ENCODE assay signal across 19 cellular contexts in the genomic region with DNA sequence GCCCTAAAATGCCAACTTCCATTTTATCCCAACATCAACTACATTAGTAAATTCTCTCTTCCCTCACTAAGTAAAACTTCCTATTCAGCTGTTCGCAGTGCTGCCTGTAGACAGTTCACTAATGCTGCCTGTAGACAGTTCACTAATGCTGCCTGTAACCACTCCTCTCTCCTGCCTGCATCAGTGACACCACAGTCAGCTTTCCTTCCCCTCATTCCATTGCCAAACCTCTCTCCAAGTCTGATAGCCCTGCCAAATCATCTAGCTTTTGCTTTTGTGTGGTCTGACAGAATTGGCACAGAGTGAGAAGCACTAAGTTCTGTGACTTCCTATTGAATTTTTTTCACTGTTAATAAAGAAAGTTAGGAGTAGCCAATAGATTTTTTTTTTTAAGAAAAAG. TPM values are rescaled to one million over a fixed set of nuclear protein-coding genes. Genes with fewer than 3 reads are reported as not detected.
DNase-seq lines count a peak whose midpoint lies in the region; ATAC-seq and TF ChIP-seq lines count a peak whose summit lies in the region.
"Had no signal": no experiment of that assay in that cellular context is flagged by ENCODE, and none has a peak within 500 bp of the region (broad histone marks: within the 10 kb centered on the region; RNA-seq: fewer than 3 reads in every experiment).

No MANE protein-coding gene starts in this region.

- H3K4me1 ChIP-seq in right atrium auricular region (no peaks in the 10 kb centered on the region), left lung (no peaks in the 10 kb centered on the region), sigmoid colon (no peaks in the 10 kb centered on the region), smooth muscle cell (ENCODE audit: low read depth) (peaks cover 11% of the 10 kb centered on the region)
- H3K4me1 ChIP-seq: A549, SJCRH30 had no signal

- H4K20me1 ChIP-seq in smooth muscle cell (ENCODE audit: low read depth), result no peaks in the 10 kb centered on the region

- no peak for TF ChIP-seq CTCF in right atrium auricular region (IDR thresholded peaks at IDR 0.05)
- TF ChIP-seq CTCF in left lung (IDR thresholded peaks at IDR 0.05), result no peak
- no peak for TF ChIP-seq CTCF in sigmoid colon (IDR thresholded peaks at IDR 0.05)
- TF ChIP-seq CTCF in smooth muscle cell (IDR thresholded peaks at IDR 0.05; ENCODE audit: borderline replicate concordance, insufficient read depth, poor library complexity, severe bottlenecking), result no peak

- H3K4me3 ChIP-seq in right atrium auricular region, result no peak overlapping the region
- H3K4me3 ChIP-seq in left lung, result no peak overlapping the region
- no peak overlapping the region for H3K4me3 ChIP-seq in sigmoid colon
- H3K4me3 ChIP-seq in smooth muscle cell, result no peak overlapping the region
- H3K4me3 ChIP-seq: A549, GM12878, SJCRH30, tibial nerve had no signal

- intact Hi-C loops in Right ventricle myocardium superior (cut with DNase I), result no loop called here
- intact Hi-C loops in left lung (cut with DNase I), result no loop called here
- intact Hi-C loops in sigmoid colon (cut with DNase I), result no loop called here

- H3F3A ChIP-seq in smooth muscle cell (ENCODE audit: low read depth), result no peaks in the 10 kb centered on the region

- no peak overlapping the region for H3K4me2 ChIP-seq in smooth muscle cell
- H3K4me2 ChIP-seq: A549 had no signal

- H3K27me3 ChIP-seq in right atrium auricular region (no peaks in the 10 kb centered on the region), left lung (no peaks in the 10 kb centered on the region), sigmoid colon (no peaks in the 10 kb centered on the region), smooth muscle cell (ENCODE audit: low read depth) (no peaks in the 10 kb centered on the region)
- H3K27me3 ChIP-seq: brain microvascular endothelial cell, SJCRH30, tibial nerve had no signal

- H3K9me3 ChIP-seq in right atrium auricular region (no peaks in the 10 kb centered on the region), left lung (no peaks in the 10 kb centered on the region), sigmoid colon (no peaks in the 10 kb centered on the region), smooth muscle cell (replicated peaks; ENCODE audit: low read depth) (no peaks in the 10 kb centered on the region)
- H3K9me3 ChIP-seq: A549, SJCRH30, tibial nerve had no signal

- H3K9ac ChIP-seq in smooth muscle cell (ENCODE audit: low read depth), result no peak overlapping the region

- ATAC-seq in Right ventricle myocardium superior (ENCODE audit: poor library complexity) (peak; percentile 92), left lung (peak; percentile 79)
- ATAC-seq: A549, GM12878 had no signal

- TF ChIP-seq POLR2A in sigmoid colon (IDR thresholded peaks at IDR 0.05), result no peak

- no peaks in the 10 kb centered on the region for H3K79me2 ChIP-seq in smooth muscle cell (ENCODE audit: low read depth)

- no peaks in the 10 kb centered on the region for H3K36me3 ChIP-seq in right atrium auricular region
- no peaks in the 10 kb centered on the region for H3K36me3 ChIP-seq in left lung
- no peaks in the 10 kb centered on the region for H3K36me3 ChIP-seq in sigmoid colon
- H3K36me3 ChIP-seq in smooth muscle cell (ENCODE audit: low read depth), result no peaks in the 10 kb centered on the region
- H3K36me3 ChIP-seq: brain microvascular endothelial cell, SJCRH30, tibial nerve had no signal

- 57 to 77% methylated on average over 1 of the region's 1 CpG for WGBS in sigmoid colon, 2 donors
- WGBS in smooth muscle cell (ENCODE audit: low lambda C conversion rate), result 94% methylated on average over 1 of the region's 1 CpG

- no peak overlapping the region for H3K27ac ChIP-seq in right atrium auricular region
- no peak overlapping the region for H3K27ac ChIP-seq in left lung
- H3K27ac ChIP-seq in sigmoid colon, result no peak overlapping the region
- no peak overlapping the region for H3K27ac ChIP-seq in smooth muscle cell (ENCODE audit: low read depth)
- H3K27ac ChIP-seq: A549, brain microvascular endothelial cell, SJCRH30 had no signal

- no peak for TF ChIP-seq EP300 in sigmoid colon (IDR thresholded peaks at IDR 0.05)

- H2AFZ ChIP-seq in smooth muscle cell (ENCODE audit: low read depth), result no peak overlapping the region

- DNase-seq in Right ventricle myocardium superior, result no peak
- DNase-seq in right atrium auricular region (ENCODE audit: low spot score), result no peak
- peak; percentile 15 for DNase-seq in dedifferentiated amniotic fluid mesenchymal stem cell (ENCODE audit: extremely low spot score)
- no peak for DNase-seq in left lung
- DNase-seq in activated CD4-positive, CD25-positive, alpha-beta regulatory T cell treated with anti-CD3 and anti-CD28 coated beads, Interleukin-2, amount 50 U/mL, for 72 hours, result no peak
- DNase-seq in superior temporal gyrus (ENCODE audit: extremely low spot score), result no peak
- no peak for DNase-seq in sigmoid colon
- DNase-seq in smooth muscle cell (lab: John Stamatoyannopoulos, UW; ENCODE audit: unreplicated experiment), result no peak
- DNase-seq: activated CD4-positive, alpha-beta T cell treated with anti-CD3 and anti-CD28 coated beads for 4 hours; activated CD8-positive, alpha-beta memory T cell treated with anti-CD3 and anti-CD28 coated beads, Interleukin-2, amount 50 U/mL, for 48 hours; activated naive CD4-positive, alpha-beta T cell treated with anti-CD3 and anti-CD28 coated beads for 36 hours; brain microvascular endothelial cell; CD4-positive, alpha-beta T cell; stimulated activated CD4-positive, alpha-beta T cell treated with anti-CD3 and anti-CD28 coated beads, Interleukin-4, amount 100 ng/mL, for 4 hours; T-helper 9 cell had no signal

RNA-seq across cellular contexts. Expression of a gene that starts 43.0 kb away (rescaled TPM):
- total RNA-seq in Right ventricle myocardium superior, result 0.19 TPM
- total RNA-seq in right atrium auricular region, result under 1 TPM in 1 of 2 donors, not detected in 1; 0.26 TPM
- total RNA-seq in left lung, result 10 to 100 TPM; 28.5 to 36.2 TPM
- under 1 TPM in 2 of 4 donors, not detected in 2; under 0.01 to 0.28 TPM for total RNA-seq in sigmoid colon
- 1 to 10 TPM in 2 of 3 donors, under 1 TPM in 1; 0.60 to 2.1 (median 1.4) TPM for polyA plus RNA-seq in sigmoid colon
- 1.3 and 2.9 TPM in 2 replicates for total RNA-seq in smooth muscle cell
- 0.33 TPM in 1 of 2 replicates, not detected in the other for polyA plus RNA-seq in smooth muscle cell
